In the genomic region with DNA sequence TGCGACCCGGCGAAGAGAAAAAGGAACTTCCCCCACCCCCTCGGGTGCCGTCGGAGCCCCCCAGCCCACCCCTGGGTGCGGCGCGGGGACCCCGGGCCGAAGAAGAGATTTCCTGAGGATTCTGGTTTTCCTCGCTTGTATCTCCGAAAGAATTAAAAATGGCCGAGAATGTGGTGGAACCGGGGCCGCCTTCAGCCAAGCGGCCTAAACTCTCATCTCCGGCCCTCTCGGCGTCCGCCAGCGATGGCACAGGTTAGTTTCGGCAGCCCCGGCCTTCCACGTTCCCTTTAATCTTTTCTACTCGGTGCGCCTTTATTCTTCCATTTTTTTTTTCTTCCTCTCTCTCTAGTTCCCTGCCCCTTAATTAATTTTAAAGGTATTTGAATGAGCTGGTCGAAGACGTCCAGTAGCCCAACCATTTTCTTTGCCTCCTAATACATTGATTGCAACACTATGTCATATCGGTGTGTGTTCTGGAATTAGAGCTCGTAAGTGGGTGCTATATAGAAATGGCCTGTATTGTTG, we compare ENCODE assay signal across 8 cellular contexts. TPM values are rescaled to one million over a fixed set of nuclear protein-coding genes. Genes with fewer than 3 reads are reported as not detected.
DNase-seq lines count a peak whose midpoint lies in the region; ATAC-seq and TF ChIP-seq lines count a peak whose summit lies in the region.

No MANE protein-coding gene starts in this region.

- no peaks in the 10 kb centered on the region for H3K9me2 ChIP-seq in DOHH2 (replicated peaks; ENCODE audit: control insufficient read depth, low read length)

- peaks cover 34% of the 10 kb centered on the region for H3K4me1 ChIP-seq in DOHH2 (ENCODE audit: control insufficient read depth, low read length)
- no peaks in the 10 kb centered on the region for H3K4me1 ChIP-seq in SJCRH30
- H3K4me1 ChIP-seq in stomach smooth muscle (ENCODE audit: control insufficient read depth, insufficient read depth, low read length) = peaks cover 4% of the 10 kb centered on the region

- DNase-seq in SJCRH30 (peak; percentile 37 to 58), left lobe of liver (ENCODE audit: low spot score) (peak; percentile 55)

- peak overlapping the region; percentile 92 to 97 for H3K9ac ChIP-seq in stomach smooth muscle (ENCODE audit: low read length in 2 of 2)

- no peaks in the 10 kb centered on the region for H3F3A ChIP-seq in DOHH2 (ENCODE audit: control insufficient read depth, insufficient read depth)

- H3K27me3 ChIP-seq in DOHH2 (ENCODE audit: control insufficient read depth, low read length) (no peaks in the 10 kb centered on the region), SJCRH30 (no peaks in the 10 kb centered on the region), stomach smooth muscle (ENCODE audit: control insufficient read depth in 1 of 2, insufficient read depth in 2 of 2, low read length in 2 of 2) (no peaks in the 10 kb centered on the region)

- H3K79me2 ChIP-seq in DOHH2 (ENCODE audit: control insufficient read depth, low read length) = peaks cover 61% of the 10 kb centered on the region

- H4K20me1 ChIP-seq in DOHH2 (ENCODE audit: control insufficient read depth, insufficient read depth, low read depth, low read length) = peaks cover 36% of the 10 kb centered on the region

- H3K36me3 ChIP-seq in DOHH2 (ENCODE audit: control insufficient read depth, low read length) = peaks cover 49% of the 10 kb centered on the region
- no peaks in the 10 kb centered on the region for H3K36me3 ChIP-seq in SJCRH30
- no peaks in the 10 kb centered on the region for H3K36me3 ChIP-seq in stomach smooth muscle (ENCODE audit: control insufficient read depth in 2 of 2, insufficient read depth in 2 of 2, low read length in 2 of 2)

- peak; percentile 16 for ATAC-seq in HG02938 (IDR thresholded peaks at IDR 0.05; ENCODE audit: unreplicated experiment)
- peak; percentile 3 for ATAC-seq in left lobe of liver
- no peak for ATAC-seq in HG03457 (IDR thresholded peaks at IDR 0.05; ENCODE audit: unreplicated experiment)
- no peak for ATAC-seq in GM21515 (IDR thresholded peaks at IDR 0.05; ENCODE audit: unreplicated experiment)

- H3K4me3 ChIP-seq in DOHH2 (ENCODE audit: low read length) (peak overlapping the region; percentile 83), SJCRH30 (peak overlapping the region; percentile 87), stomach smooth muscle (ENCODE audit: low read length in 2 of 2) (peak overlapping the region; percentile 84 to 90)

- peak overlapping the region; percentile 94 for H3K27ac ChIP-seq in DOHH2 (ENCODE audit: low read depth, low read length)
- H3K27ac ChIP-seq in SJCRH30 = peak overlapping the region; percentile 95
- peak overlapping the region; percentile 100 for H3K27ac ChIP-seq in cingulate gyrus (ENCODE audit: low read depth, low read length)
- peak overlapping the region; percentile 99 for H3K27ac ChIP-seq in stomach smooth muscle (ENCODE audit: low read length)

- peak overlapping the region; percentile 69 for H3K4me2 ChIP-seq in DOHH2 (ENCODE audit: low read length)

- peak; percentile 10 for TF ChIP-seq CTCF in DOHH2 (IDR thresholded peaks at IDR 0.05; ENCODE audit: low read depth, low read length, poor library complexity, severe bottlenecking)

- H3K9me3 ChIP-seq in DOHH2 (ENCODE audit: control insufficient read depth, insufficient read depth, low read length) (no peaks in the 10 kb centered on the region), SJCRH30 (replicated peaks) (no peaks in the 10 kb centered on the region), stomach smooth muscle (ENCODE audit: control insufficient read depth in 2 of 2, low read length in 2 of 2) (no peaks in the 10 kb centered on the region)

RNA-seq across cellular contexts. Expression of a gene that starts 0.5 kb away (rescaled TPM):
- 27.5 and 29.7 TPM in 2 replicates for total RNA-seq in SJCRH30 (2014; rRNA removed; shearing (Covaris generic))
- total RNA-seq in left lobe of liver = 24.4 TPM

Comparison
In these comparisons a context has a peak if more than half of its experiments do, and no peak if none do; other contexts are left out.
1. ATAC-seq: peak in HG02938 (single experiment) and left lobe of liver (single experiment); none in HG03457 (single experiment) and GM21515 (single experiment).
2. Peak in every context shown above with its lines, with median percentiles within 50 percentile points of each other: H3K27ac ChIP-seq and H3K4me3 ChIP-seq.